Comparison of ENCODE assay signal across 1 cellular context in genomic region chr16:48561960-48562393, GRCh38.
A peak's percentile ranks its signal among the peaks of the same experiment; 100 is the strongest.
TF ChIP-seq lines count a peak whose summit lies in the region.

No MANE protein-coding gene starts in this region.

TF ChIP-seq in HepG2, 621 proteins besides CTCF, POLR2A, EP300 and RAD21 (continued from another document and continues in another):
- TF ChIP-seq, protein P1, sequence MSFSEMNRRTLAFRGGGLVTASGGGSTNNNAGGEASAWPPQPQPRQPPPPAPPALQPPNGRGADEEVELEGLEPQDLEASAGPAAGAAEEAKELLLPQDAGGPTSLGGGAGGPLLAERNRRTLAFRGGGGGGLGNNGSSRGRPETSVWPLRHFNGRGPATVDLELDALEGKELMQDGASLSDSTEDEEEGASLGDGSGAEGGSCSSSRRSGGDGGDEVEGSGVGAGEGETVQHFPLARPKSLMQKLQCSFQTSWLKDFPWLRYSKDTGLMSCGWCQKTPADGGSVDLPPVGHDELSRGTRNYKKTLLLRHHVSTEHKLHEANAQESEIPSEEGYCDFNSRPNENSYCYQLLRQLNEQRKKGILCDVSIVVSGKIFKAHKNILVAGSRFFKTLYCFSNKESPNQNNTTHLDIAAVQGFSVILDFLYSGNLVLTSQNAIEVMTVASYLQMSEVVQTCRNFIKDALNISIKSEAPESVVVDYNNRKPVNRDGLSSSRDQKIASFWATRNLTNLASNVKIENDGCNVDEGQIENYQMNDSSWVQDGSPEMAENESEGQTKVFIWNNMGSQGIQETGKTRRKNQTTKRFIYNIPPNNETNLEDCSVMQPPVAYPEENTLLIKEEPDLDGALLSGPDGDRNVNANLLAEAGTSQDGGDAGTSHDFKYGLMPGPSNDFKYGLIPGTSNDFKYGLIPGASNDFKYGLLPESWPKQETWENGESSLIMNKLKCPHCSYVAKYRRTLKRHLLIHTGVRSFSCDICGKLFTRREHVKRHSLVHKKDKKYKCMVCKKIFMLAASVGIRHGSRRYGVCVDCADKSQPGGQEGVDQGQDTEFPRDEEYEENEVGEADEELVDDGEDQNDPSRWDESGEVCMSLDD (CRISPR knock-in tag; IDR thresholded peaks at IDR 0.05; ENCODE audit: borderline replicate concordance): no peak
- TF ChIP-seq ZNF224 (CRISPR knock-in tag; IDR thresholded peaks at IDR 0.05): no peak
- TF ChIP-seq, protein P2, sequence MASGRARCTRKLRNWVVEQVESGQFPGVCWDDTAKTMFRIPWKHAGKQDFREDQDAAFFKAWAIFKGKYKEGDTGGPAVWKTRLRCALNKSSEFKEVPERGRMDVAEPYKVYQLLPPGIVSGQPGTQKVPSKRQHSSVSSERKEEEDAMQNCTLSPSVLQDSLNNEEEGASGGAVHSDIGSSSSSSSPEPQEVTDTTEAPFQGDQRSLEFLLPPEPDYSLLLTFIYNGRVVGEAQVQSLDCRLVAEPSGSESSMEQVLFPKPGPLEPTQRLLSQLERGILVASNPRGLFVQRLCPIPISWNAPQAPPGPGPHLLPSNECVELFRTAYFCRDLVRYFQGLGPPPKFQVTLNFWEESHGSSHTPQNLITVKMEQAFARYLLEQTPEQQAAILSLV (CRISPR knock-in tag; IDR thresholded peaks at IDR 0.05; ENCODE audit: borderline replicate concordance): no peak
- TF ChIP-seq ZNF672 (CRISPR knock-in tag; IDR thresholded peaks at IDR 0.05): no peak
- TF ChIP-seq SNRNP70 (IDR thresholded peaks at IDR 0.05; ENCODE audit: low read depth, low read length): no peak
- no peak for TF ChIP-seq KDM5A (IDR thresholded peaks at IDR 0.05; ENCODE audit: borderline replicate concordance, low read length)
- no peak for TF ChIP-seq MTF2 (CRISPR knock-in tag; IDR thresholded peaks at IDR 0.05; ENCODE audit: borderline replicate concordance)
- TF ChIP-seq SIN3B (IDR thresholded peaks at IDR 0.05; ENCODE audit: low read length): no peak
- no peak for TF ChIP-seq NFYB (CRISPR knock-in tag; IDR thresholded peaks at IDR 0.05)
- no peak for TF ChIP-seq MYPOP (CRISPR knock-in tag; IDR thresholded peaks at IDR 0.05)
- TF ChIP-seq ZNF576 (CRISPR knock-in tag; IDR thresholded peaks at IDR 0.05): no peak
- TF ChIP-seq ZNF296 (CRISPR knock-in tag; conservative IDR thresholded peaks at IDR 0.05): no peak
- TF ChIP-seq ZNF776 (CRISPR knock-in tag; IDR thresholded peaks at IDR 0.05): no peak
- no peak for TF ChIP-seq MTERF4 (CRISPR knock-in tag; IDR thresholded peaks at IDR 0.05)
- no peak for TF ChIP-seq PLSCR1 (CRISPR knock-in tag; IDR thresholded peaks at IDR 0.05; ENCODE audit: borderline replicate concordance)
- TF ChIP-seq RXRA (CRISPR knock-in tag; IDR thresholded peaks at IDR 0.05): peak; percentile 14; the same call in 1 of the 2 replicates
- peak; percentile 46; the same call in 1 of the 2 replicates for TF ChIP-seq FOXO1 (CRISPR knock-in tag; IDR thresholded peaks at IDR 0.05)
- TF ChIP-seq ZNF292 (CRISPR knock-in tag; IDR thresholded peaks at IDR 0.05; ENCODE audit: borderline replicate concordance, low read depth): 0 out of 2 replicates have a peak, but pooled peaks have one; percentile 34
- TF ChIP-seq ZNF260 (CRISPR knock-in tag; IDR thresholded peaks at IDR 0.05; ENCODE audit: borderline replicate concordance, low read depth): no peak
- TF ChIP-seq KMT2A (CRISPR knock-in tag; IDR thresholded peaks at IDR 0.05): no peak
- no peak for TF ChIP-seq ZBTB21 (CRISPR knock-in tag; IDR thresholded peaks at IDR 0.05)
- TF ChIP-seq SKI (IDR thresholded peaks at IDR 0.05; ENCODE audit: partially characterized antibody): peak; percentile 15
- TF ChIP-seq POGZ (CRISPR knock-in tag; IDR thresholded peaks at IDR 0.05): 0 out of 2 replicates have a peak, but pooled peaks have one; percentile 18
- peak; percentile 81; the same call in 1 of the 2 replicates for TF ChIP-seq ZNF362 (CRISPR knock-in tag; IDR thresholded peaks at IDR 0.05; ENCODE audit: borderline replicate concordance)
- TF ChIP-seq POLR2AphosphoS2 (IDR thresholded peaks at IDR 0.05; ENCODE audit: low read depth, low read length): no peak
- TF ChIP-seq ZNF414 (CRISPR knock-in tag; IDR thresholded peaks at IDR 0.05): no peak
- TF ChIP-seq, protein P3, sequence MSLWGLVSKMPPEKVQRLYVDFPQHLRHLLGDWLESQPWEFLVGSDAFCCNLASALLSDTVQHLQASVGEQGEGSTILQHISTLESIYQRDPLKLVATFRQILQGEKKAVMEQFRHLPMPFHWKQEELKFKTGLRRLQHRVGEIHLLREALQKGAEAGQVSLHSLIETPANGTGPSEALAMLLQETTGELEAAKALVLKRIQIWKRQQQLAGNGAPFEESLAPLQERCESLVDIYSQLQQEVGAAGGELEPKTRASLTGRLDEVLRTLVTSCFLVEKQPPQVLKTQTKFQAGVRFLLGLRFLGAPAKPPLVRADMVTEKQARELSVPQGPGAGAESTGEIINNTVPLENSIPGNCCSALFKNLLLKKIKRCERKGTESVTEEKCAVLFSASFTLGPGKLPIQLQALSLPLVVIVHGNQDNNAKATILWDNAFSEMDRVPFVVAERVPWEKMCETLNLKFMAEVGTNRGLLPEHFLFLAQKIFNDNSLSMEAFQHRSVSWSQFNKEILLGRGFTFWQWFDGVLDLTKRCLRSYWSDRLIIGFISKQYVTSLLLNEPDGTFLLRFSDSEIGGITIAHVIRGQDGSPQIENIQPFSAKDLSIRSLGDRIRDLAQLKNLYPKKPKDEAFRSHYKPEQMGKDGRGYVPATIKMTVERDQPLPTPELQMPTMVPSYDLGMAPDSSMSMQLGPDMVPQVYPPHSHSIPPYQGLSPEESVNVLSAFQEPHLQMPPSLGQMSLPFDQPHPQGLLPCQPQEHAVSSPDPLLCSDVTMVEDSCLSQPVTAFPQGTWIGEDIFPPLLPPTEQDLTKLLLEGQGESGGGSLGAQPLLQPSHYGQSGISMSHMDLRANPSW (CRISPR knock-in tag; IDR thresholded peaks at IDR 0.05; ENCODE audit: borderline replicate concordance): no peak
- no peak for TF ChIP-seq ZNF577 (CRISPR knock-in tag; IDR thresholded peaks at IDR 0.05; ENCODE audit: borderline replicate concordance, low read depth)
- no peak for TF ChIP-seq ZNF18 (CRISPR knock-in tag; IDR thresholded peaks at IDR 0.05; ENCODE audit: insufficient replicate concordance)
- TF ChIP-seq, protein P4, sequence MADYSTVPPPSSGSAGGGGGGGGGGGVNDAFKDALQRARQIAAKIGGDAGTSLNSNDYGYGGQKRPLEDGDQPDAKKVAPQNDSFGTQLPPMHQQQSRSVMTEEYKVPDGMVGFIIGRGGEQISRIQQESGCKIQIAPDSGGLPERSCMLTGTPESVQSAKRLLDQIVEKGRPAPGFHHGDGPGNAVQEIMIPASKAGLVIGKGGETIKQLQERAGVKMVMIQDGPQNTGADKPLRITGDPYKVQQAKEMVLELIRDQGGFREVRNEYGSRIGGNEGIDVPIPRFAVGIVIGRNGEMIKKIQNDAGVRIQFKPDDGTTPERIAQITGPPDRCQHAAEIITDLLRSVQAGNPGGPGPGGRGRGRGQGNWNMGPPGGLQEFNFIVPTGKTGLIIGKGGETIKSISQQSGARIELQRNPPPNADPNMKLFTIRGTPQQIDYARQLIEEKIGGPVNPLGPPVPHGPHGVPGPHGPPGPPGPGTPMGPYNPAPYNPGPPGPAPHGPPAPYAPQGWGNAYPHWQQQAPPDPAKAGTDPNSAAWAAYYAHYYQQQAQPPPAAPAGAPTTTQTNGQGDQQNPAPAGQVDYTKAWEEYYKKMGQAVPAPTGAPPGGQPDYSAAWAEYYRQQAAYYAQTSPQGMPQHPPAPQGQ (CRISPR knock-in tag; IDR thresholded peaks at IDR 0.05; ENCODE audit: borderline replicate concordance): no peak
- peak; percentile 65 for TF ChIP-seq SKIL (CRISPR knock-in tag; IDR thresholded peaks at IDR 0.05; ENCODE audit: borderline replicate concordance)
- no peak for TF ChIP-seq ZNF225 (CRISPR knock-in tag; IDR thresholded peaks at IDR 0.05)
- TF ChIP-seq NCOR1 (IDR thresholded peaks at IDR 0.05; ENCODE audit: borderline replicate concordance, low read length): peak; percentile 77; the same call in 1 of the 2 replicates
- no peak for TF ChIP-seq ARNT2 (CRISPR knock-in tag; IDR thresholded peaks at IDR 0.05; ENCODE audit: low read depth)
- TF ChIP-seq SAP130 (CRISPR knock-in tag; IDR thresholded peaks at IDR 0.05; ENCODE audit: low read depth): peak; percentile 81
- no peak for TF ChIP-seq ZNF772 (CRISPR knock-in tag; IDR thresholded peaks at IDR 0.05)
- TF ChIP-seq, protein P5, sequence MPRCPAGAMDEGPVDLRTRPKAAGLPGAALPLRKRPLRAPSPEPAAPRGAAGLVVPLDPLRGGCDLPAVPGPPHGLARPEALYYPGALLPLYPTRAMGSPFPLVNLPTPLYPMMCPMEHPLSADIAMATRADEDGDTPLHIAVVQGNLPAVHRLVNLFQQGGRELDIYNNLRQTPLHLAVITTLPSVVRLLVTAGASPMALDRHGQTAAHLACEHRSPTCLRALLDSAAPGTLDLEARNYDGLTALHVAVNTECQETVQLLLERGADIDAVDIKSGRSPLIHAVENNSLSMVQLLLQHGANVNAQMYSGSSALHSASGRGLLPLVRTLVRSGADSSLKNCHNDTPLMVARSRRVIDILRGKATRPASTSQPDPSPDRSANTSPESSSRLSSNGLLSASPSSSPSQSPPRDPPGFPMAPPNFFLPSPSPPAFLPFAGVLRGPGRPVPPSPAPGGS (CRISPR knock-in tag; IDR thresholded peaks at IDR 0.05): no peak
- TF ChIP-seq ZNF326 (CRISPR knock-in tag; IDR thresholded peaks at IDR 0.05; ENCODE audit: borderline replicate concordance): no peak
